Comparison of ENCODE assay signal across 8 cellular contexts in the genomic region with DNA sequence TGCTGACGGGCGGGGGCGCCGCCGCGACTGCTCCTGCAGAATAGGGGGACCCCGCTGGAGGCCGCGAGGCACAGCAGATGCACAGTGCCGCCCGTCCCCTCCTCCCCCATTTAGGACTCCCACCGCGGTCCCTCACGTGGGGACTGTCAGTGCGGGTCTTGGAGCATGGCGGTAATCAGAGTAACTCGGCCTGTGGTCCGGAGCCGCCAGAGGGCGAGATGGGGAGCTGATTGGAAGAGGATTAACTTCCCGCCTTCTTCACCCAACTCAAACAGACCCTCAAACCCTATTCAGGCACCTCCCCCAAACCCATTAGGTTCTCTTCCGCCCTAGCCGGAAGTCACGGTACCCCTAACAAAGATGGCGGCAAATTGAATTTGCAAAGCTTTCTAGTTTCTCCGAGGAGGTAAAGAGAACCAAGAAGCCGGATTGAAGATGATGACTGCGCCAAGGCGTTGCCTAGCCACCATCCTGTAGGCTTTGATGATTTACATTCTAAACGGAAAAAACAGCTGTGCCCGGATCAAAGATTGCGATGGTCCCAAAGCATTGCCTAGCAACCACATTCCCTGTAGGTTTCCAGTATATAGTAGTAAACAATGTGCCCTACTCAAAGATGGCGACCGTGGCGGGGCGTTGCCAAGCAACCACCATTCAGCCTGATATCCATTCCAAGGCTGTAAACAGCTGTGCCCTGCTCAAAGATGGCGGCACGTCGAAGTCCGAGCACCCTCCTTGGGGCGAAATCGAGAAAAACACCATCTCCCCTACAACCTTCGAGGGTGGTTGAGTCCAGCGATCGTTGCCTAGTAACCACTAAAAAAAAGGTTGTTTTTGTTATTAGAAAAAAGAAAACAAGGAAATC. TPM values are rescaled to one million over a fixed set of nuclear protein-coding genes. Genes with fewer than 3 reads are reported as not detected.
A peak's percentile ranks its signal among the peaks of the same experiment; 100 is the strongest.
DNase-seq lines count a peak whose midpoint lies in the region; ATAC-seq and TF ChIP-seq lines count a peak whose summit lies in the region.

A gene with protein sequence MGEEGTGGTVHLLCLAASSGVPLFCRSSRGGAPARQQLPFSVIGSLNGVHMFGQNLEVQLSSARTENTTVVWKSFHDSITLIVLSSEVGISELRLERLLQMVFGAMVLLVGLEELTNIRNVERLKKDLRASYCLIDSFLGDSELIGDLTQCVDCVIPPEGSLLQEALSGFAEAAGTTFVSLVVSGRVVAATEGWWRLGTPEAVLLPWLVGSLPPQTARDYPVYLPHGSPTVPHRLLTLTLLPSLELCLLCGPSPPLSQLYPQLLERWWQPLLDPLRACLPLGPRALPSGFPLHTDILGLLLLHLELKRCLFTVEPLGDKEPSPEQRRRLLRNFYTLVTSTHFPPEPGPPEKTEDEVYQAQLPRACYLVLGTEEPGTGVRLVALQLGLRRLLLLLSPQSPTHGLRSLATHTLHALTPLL (minus strand): TSS at position 296 of the 865 bp plus-strand sequence. CDS start 186 bp downstream, at position 110.

- no peaks in the 10 kb centered on the region for H3K9me3 ChIP-seq in MG63

- H3K4me3 Mint-ChIP-seq in nephron progenitor cell = peak within 1 kb of the TSS; percentile 95
- peak within 1 kb of the TSS; percentile 90 for H3K4me3 Mint-ChIP-seq in stimulated activated naive CD8-positive, alpha-beta T cell treated with anti-CD3 and anti-CD28 coated beads, Interleukin-15, Interleukin-2, amounts not matched to agents 100 ng/mL and 50 ng/mL, for 24 hours

- H3K36me3 ChIP-seq in MG63 = 0 out of 2 replicates have a peak, but pooled peaks cover 4% of the 10 kb centered on the region

- peak within 1 kb of the TSS; percentile 100 for H3K27ac Mint-ChIP-seq in nephron progenitor cell
- peak within 1 kb of the TSS; percentile 98 for H3K27ac Mint-ChIP-seq in stimulated activated naive CD8-positive, alpha-beta T cell treated with anti-CD3 and anti-CD28 coated beads, Interleukin-15, Interleukin-2, amounts not matched to agents 100 ng/mL and 50 ng/mL, for 24 hours

- peak; percentile 46 for ATAC-seq in GM21723 (IDR thresholded peaks at IDR 0.05; ENCODE audit: unreplicated experiment)

- TF ChIP-seq CTCF in fibroblast of villous mesenchyme (IDR thresholded peaks at IDR 0.05; ENCODE audit: insufficient read depth, low read depth, low read length) (peak; percentile 25), nephron progenitor cell (IDR thresholded peaks at IDR 0.05) (no peak)

- no peaks in the 10 kb centered on the region for H3K9me3 Mint-ChIP-seq in nephron progenitor cell
- H3K9me3 Mint-ChIP-seq in stimulated activated naive CD8-positive, alpha-beta T cell treated with anti-CD3 and anti-CD28 coated beads, Interleukin-15, Interleukin-2, amounts not matched to agents 100 ng/mL and 50 ng/mL, for 24 hours = no peaks in the 10 kb centered on the region

- DNase-seq in D341Med (ENCODE audit: low spot score) (peak; percentile 91), MG63 (peak; percentile 94), SIG-M5 (lab: John Stamatoyannopoulos, UW) (peak; percentile 95), activated gamma-delta T cell treated with Interleukin-2 at 50 U/mL for 16 hours (peak; percentile 90), fibroblast of villous mesenchyme (ENCODE audit: low read depth) (peak; percentile 99), nephron progenitor cell (peak; percentile 91)

- H3K27me3 Mint-ChIP-seq in nephron progenitor cell (ENCODE audit: low read depth, poor library complexity) = peaks cover 7% of the 10 kb centered on the region
- H3K27me3 Mint-ChIP-seq in stimulated activated naive CD8-positive, alpha-beta T cell treated with anti-CD3 and anti-CD28 coated beads, Interleukin-15, Interleukin-2, amounts not matched to agents 100 ng/mL and 50 ng/mL, for 24 hours = no peaks in the 10 kb centered on the region

- peak within 1 kb of the TSS; percentile 56 for H3K4me3 ChIP-seq in MG63
- peak within 1 kb of the TSS; percentile 98 for H3K4me3 ChIP-seq in fibroblast of villous mesenchyme (ENCODE audit: low read depth, low read length)

- H3K36me3 Mint-ChIP-seq in nephron progenitor cell (ENCODE audit: low read depth) = no peaks in the 10 kb centered on the region
- no peaks in the 10 kb centered on the region for H3K36me3 Mint-ChIP-seq in stimulated activated naive CD8-positive, alpha-beta T cell treated with anti-CD3 and anti-CD28 coated beads, Interleukin-15, Interleukin-2, amounts not matched to agents 100 ng/mL and 50 ng/mL, for 24 hours (ENCODE audit: low read depth)

- no peaks in the 10 kb centered on the region for H3K27me3 ChIP-seq in MG63

- H3K4me1 Mint-ChIP-seq in nephron progenitor cell = peaks cover 52% of the 10 kb centered on the region
- H3K4me1 Mint-ChIP-seq in stimulated activated naive CD8-positive, alpha-beta T cell treated with anti-CD3 and anti-CD28 coated beads, Interleukin-15, Interleukin-2, amounts not matched to agents 100 ng/mL and 50 ng/mL, for 24 hours (ENCODE audit: low read depth) = peaks cover 41% of the 10 kb centered on the region

RNA-seq across cellular contexts. Expression of the gene that starts here (rescaled TPM):
- total RNA-seq in MG63 (2014; rRNA removed; shearing (Covaris generic); ENCODE audit: low replicate concordance) = 8.2 and 31.4 TPM in 2 replicates
- 15.1 and 19.3 TPM in 2 replicates for total RNA-seq in fibroblast of villous mesenchyme

Comparison
In these comparisons a context has a peak if more than half of its experiments do, and no peak if none do; other contexts are left out.
1. Peak in every context shown above with its lines: DNase-seq, ATAC-seq and H3K4me3 ChIP-seq.